In genomic region chr11:34890812-34891211, GRCh38 we compare ENCODE assay signal across 8 cellular contexts. TPM values are rescaled to one million over a fixed set of nuclear protein-coding genes. Genes with fewer than 3 reads are reported as not detected.
DNase-seq lines count a peak whose midpoint lies in the region; ATAC-seq, FAIRE-seq and TF ChIP-seq lines count a peak whose summit lies in the region.

No MANE protein-coding gene starts in this region.

- FAIRE-seq in D721Med (lab: Jason Lieb, UNC), result peak; percentile 80
- peak; percentile 91 for FAIRE-seq in frontal cortex (lab: Jason Lieb, UNC)

- H3K27me3 ChIP-seq in RWPE2 (ENCODE audit: insufficient read depth, poor library complexity, severe bottlenecking) (no peaks in the 10 kb centered on the region), transverse colon (no peaks in the 10 kb centered on the region)

- H3K36me3 ChIP-seq in RWPE2 (ENCODE audit: low read depth) (peaks cover 4% of the 10 kb centered on the region; the same call in 1 of the 2 replicates), transverse colon (no peaks in the 10 kb centered on the region)

- peak; percentile 42 for TF ChIP-seq CTCF in D721Med (IDR thresholded peaks at IDR 0.05; ENCODE audit: insufficient read depth, missing control alignments)
- peak; percentile 51 for TF ChIP-seq CTCF in RWPE2 (IDR thresholded peaks at IDR 0.05; ENCODE audit: poor library complexity, severe bottlenecking)
- peak; percentile 33 to 68 (median 43) for TF ChIP-seq CTCF in transverse colon (IDR thresholded peaks at IDR 0.05)

- 56 to 70% methylated on average over 1 of the region's 1 CpG for WGBS in transverse colon (ENCODE audit: low coverage in 1 of 2), 2 donors

- H3K4me1 ChIP-seq in RWPE2 (ENCODE audit: insufficient read depth, poor library complexity, severe bottlenecking) (no peaks in the 10 kb centered on the region), transverse colon (peaks cover 0 to 20% (median 5%) of the 10 kb centered on the region in 4 donors)

- H3K9me3 ChIP-seq in RWPE2 (ENCODE audit: severe bottlenecking) (peaks cover 2% of the 10 kb centered on the region), transverse colon (no peaks in the 10 kb centered on the region)

- intact Hi-C loops in transverse colon (cut with DNase I; ENCODE audit: low total_unique reads), result no loop called here

- no peak for TF ChIP-seq POLR2A in transverse colon (IDR thresholded peaks at IDR 0.05)

- in situ Hi-C loops in transverse colon (cut with MboI; ENCODE audit: low pct_ligation_motif_present in 1 of 4, low pct_unique_long_range_greater_than_20kb in 1 of 4, low sequenced_read_pairs in 3 of 4), result loop anchor here in 3 of 4 donors (10.0 to 25.0 kb wide), 3 partner anchors 304 to 376 kb away; partner anchors contain the start of gene ELF5 (in 1 of the 3)

- TF ChIP-seq EP300 in transverse colon (IDR thresholded peaks at IDR 0.05; ENCODE audit: low read depth), result no peak

- H3K4me3 ChIP-seq in RWPE2 (ENCODE audit: severe bottlenecking) (no peak overlapping the region), transverse colon (no peak overlapping the region)

- no peak for DNase-seq in D721Med (ENCODE audit: insufficient read length, low spot score)
- peak; percentile 23 for DNase-seq in HT1080 (ENCODE audit: low read depth)
- no peak for DNase-seq in RWPE2 (ENCODE audit: low spot score)
- DNase-seq in frontal cortex (ENCODE audit: low spot score in 2 of 2), result peak; percentile 13 to 14
- no peak for DNase-seq in transverse colon

- H3K27ac ChIP-seq in RWPE2 (ENCODE audit: poor library complexity, severe bottlenecking) (no peak overlapping the region), transverse colon (peak overlapping the region in 2 of 4 donors; percentile 22 to 37)

- ATAC-seq in RWPE2 (ENCODE audit: low read depth) (no peak), HG03439 (IDR thresholded peaks at IDR 0.05; ENCODE audit: unreplicated experiment) (no peak), HG03378 (IDR thresholded peaks at IDR 0.05; ENCODE audit: unreplicated experiment) (no peak), HG02852 (IDR thresholded peaks at IDR 0.05; ENCODE audit: unreplicated experiment) (no peak)

RNA-seq across cellular contexts. Expression of gene APIP, which starts 25.4 kb away (rescaled TPM):
- total RNA-seq in HT1080 (2014; rRNA removed; shearing (Covaris generic)), result 35.4 and 36.3 TPM in 2 replicates
- polyA plus RNA-seq in HT1080 (2015; cell fraction: cytosol; rRNA removed), result 39.8 and 43.1 TPM in 2 replicates
- polyA plus RNA-seq in HT1080 (2015; cell fraction: nucleus; rRNA removed), result 22.3 and 22.9 TPM in 2 replicates
- total RNA-seq in frontal cortex (37.9 TPM), transverse colon (10 to 100 TPM in 3 of 4 donors, 1 to 10 TPM in 1; 9.2 to 44.3 (median 14.6) TPM)

RNA-seq across cellular contexts. Expression of gene PDHX, which starts 25.6 kb away (rescaled TPM):
- total RNA-seq in HT1080 (2014; rRNA removed; shearing (Covaris generic)), result 27.2 and 37.9 TPM in 2 replicates
- polyA plus RNA-seq in HT1080 (2015; cell fraction: cytosol; rRNA removed), result 28.7 and 29.0 TPM in 2 replicates
- polyA plus RNA-seq in HT1080 (2015; cell fraction: nucleus; rRNA removed), result 21.5 and 21.8 TPM in 2 replicates
- total RNA-seq in frontal cortex, result 46.1 TPM
- 10 to 100 TPM; 26.7 to 37.0 (median 36.7) TPM for total RNA-seq in transverse colon

Comparison
In these comparisons a context has a peak if more than half of its experiments do, and no peak if none do; other contexts are left out.
1. DNase-seq: peak in HT1080 (single experiment) and frontal cortex (2 of 2); none in D721Med (single experiment), RWPE2 (single experiment) and transverse colon (single experiment).
2. Peak in every context shown above with its lines, with median percentiles within 50 percentile points of each other: CTCF ChIP-seq.